Comparison of ENCODE assay signal across 8 cellular contexts in genomic region chr5:77972545-77973252, GRCh38.
DNase-seq lines count a peak whose midpoint lies in the region; ATAC-seq lines count a peak whose summit lies in the region.

No MANE protein-coding gene starts in this region.

- peaks cover 15 to 32% (median 17%) of the 10 kb centered on the region in 3 donors for H3K27me3 Mint-ChIP-seq in immature natural killer cell (ENCODE audit: low read depth in 3 of 3)

- H3K4me3 Mint-ChIP-seq in immature natural killer cell = peak overlapping the region; percentile 60 to 81 (median 72)

- H3K36me3 Mint-ChIP-seq in activated naive CD4-positive, alpha-beta T cell treated with anti-CD3 and anti-CD28 coated beads, Interleukin-2, amount 50 U/mL, for 72 hours = peaks cover 0 to 11% of the 10 kb centered on the region in 2 donors
- H3K36me3 Mint-ChIP-seq in immature natural killer cell = peaks cover 0 to 3% (median under 1%) of the 10 kb centered on the region in 3 donors

- H3K4me1 Mint-ChIP-seq in immature natural killer cell = peaks cover 14 to 15% of the 10 kb centered on the region in 2 donors

- no peak overlapping the region for H3K27ac Mint-ChIP-seq in activated naive CD4-positive, alpha-beta T cell treated with anti-CD3 and anti-CD28 coated beads, Interleukin-2, amount 50 U/mL, for 72 hours
- no peak overlapping the region for H3K27ac Mint-ChIP-seq in immature natural killer cell

- ATAC-seq in HG03196 (IDR thresholded peaks at IDR 0.05; ENCODE audit: unreplicated experiment) (peak; percentile 55), HG02571 (IDR thresholded peaks at IDR 0.05; ENCODE audit: unreplicated experiment) (no peak), HG03045 (IDR thresholded peaks at IDR 0.05; ENCODE audit: unreplicated experiment) (no peak)
- ATAC-seq in activated naive CD4-positive, alpha-beta T cell treated with anti-CD3 and anti-CD28 coated beads, Interleukin-2, amount 50 U/mL, for 72 hours = peak; percentile 45 to 64
- peak; percentile 59 for ATAC-seq in stimulated activated naive CD8-positive, alpha-beta T cell treated with anti-CD3 and anti-CD28 coated beads, Interleukin-15, Interleukin-2, amounts not matched to agents 100 U/mL and 50 U/mL, for 24 hours

- DNase-seq in DMS53 (lab: John Stamatoyannopoulos, UW) (peak; percentile 36), DMS53 treated with DMSO at 0.1 percent for 48 hours (lab: John Stamatoyannopoulos, UW; ENCODE audit: unreplicated experiment) (no peak), immature natural killer cell (peak in 1 of 3 donors; percentile 2)
- DNase-seq in activated naive CD4-positive, alpha-beta T cell treated with anti-CD3 and anti-CD28 coated beads, Interleukin-2, amount 50 U/mL, for 72 hours (ENCODE audit: low spot score in 2 of 2) = peak in 1 of 2 donors; percentile 14
- peak; percentile 51 for DNase-seq in stimulated activated naive CD8-positive, alpha-beta T cell treated with anti-CD3 and anti-CD28 coated beads, Interleukin-15, Interleukin-2, amounts not matched to agents 100 U/mL and 50 U/mL, for 24 hours

- no peaks in the 10 kb centered on the region for H3K9me3 Mint-ChIP-seq in activated naive CD4-positive, alpha-beta T cell treated with anti-CD3 and anti-CD28 coated beads, Interleukin-2, amount 50 U/mL, for 72 hours
- H3K9me3 Mint-ChIP-seq in immature natural killer cell = no peaks in the 10 kb centered on the region

Comparison
In these comparisons a context has a peak if more than half of its experiments do, and no peak if none do; other contexts are left out.
1. ATAC-seq: peak in HG03196 (single experiment), activated naive CD4-positive, alpha-beta T cell treated with anti-CD3 and anti-CD28 coated beads, Interleukin-2, amount 50 U/mL, for 72 hours (2 of 2) and stimulated activated naive CD8-positive, alpha-beta T cell treated with anti-CD3 and anti-CD28 coated beads, Interleukin-15, Interleukin-2, amounts not matched to agents 100 U/mL and 50 U/mL, for 24 hours (single experiment); none in HG02571 (single experiment) and HG03045 (single experiment).